ENCODE assay signal across 29 cellular contexts in genomic region chr20:54318892-54319291, GRCh38.
"Had no signal": no experiment of that assay in that cellular context is flagged by ENCODE, and none has a peak within 500 bp of the region (broad histone marks: within the 10 kb centered on the region; RNA-seq: fewer than 3 reads in every experiment).

No MANE protein-coding gene starts in this region.

- H3K27ac ChIP-seq: ascending aorta, breast epithelium, cardiac muscle cell, colonic mucosa, epithelial cell of prostate, esophagus squamous epithelium, gastroesophageal sphincter, heart right ventricle, SK-N-MC, WERI-Rb-1 had no signal

- H3K9me3 Mint-ChIP-seq: activated B cell treated with CpG ODN at 0.5 μM for 24 hours; activated CD4-positive, alpha-beta memory T cell treated with anti-CD3 and anti-CD28 coated beads for 36 hours; activated T-cell treated with anti-CD3 and anti-CD28 coated beads, Interleukin-2, amount 50 U/mL, for 72 hours; brain; T-helper 2 cell treated with Interferon-gamma antibody and Interleukin-4, amounts not matched to agents 5 μg/mL and 100 μg/mL, for 36 hours had no signal

- H3K36me3 Mint-ChIP-seq: activated CD4-positive, alpha-beta memory T cell treated with anti-CD3 and anti-CD28 coated beads for 36 hours; activated naive CD8-positive, alpha-beta T cell; brain had no signal

- H3K27ac Mint-ChIP-seq: activated B cell treated with CpG ODN at 0.5 μM for 24 hours; activated CD4-positive, alpha-beta memory T cell treated with anti-CD3 and anti-CD28 coated beads for 36 hours; activated naive CD8-positive, alpha-beta T cell; activated T-cell treated with anti-CD3 and anti-CD28 coated beads, Interleukin-2, amount 50 U/mL, for 72 hours; brain; T-helper 17 cell; T-helper 2 cell treated with Interferon-gamma antibody and Interleukin-4, amounts not matched to agents 5 μg/mL and 100 μg/mL, for 36 hours had no signal

- H3K9me3 ChIP-seq: ascending aorta, breast epithelium, colonic mucosa, esophagus squamous epithelium, gastroesophageal sphincter had no signal

- H3K27me3 ChIP-seq: ascending aorta, breast epithelium, cardiac muscle cell, colonic mucosa, esophagus squamous epithelium, gastroesophageal sphincter had no signal

- H3K4me1 ChIP-seq: ascending aorta, breast epithelium, colonic mucosa, esophagus squamous epithelium, gastroesophageal sphincter had no signal

- DNase-seq: activated B cell treated with CpG ODN at 0.5 μM for 24 hours; activated CD4-positive, alpha-beta memory T cell treated with anti-CD3 and anti-CD28 coated beads for 36 hours; activated CD4-positive, alpha-beta T cell treated with anti-CD3 and anti-CD28 coated beads for 4 hours; activated CD4-positive, alpha-beta T cell treated with anti-CD3 and anti-CD28 coated beads, Interleukin-2, amount 50 U/mL, for 1 hour; activated CD8-positive, alpha-beta memory T cell treated with anti-CD3 and anti-CD28 coated beads for 24 hours; activated gamma-delta T cell; activated naive CD4-positive, alpha-beta T cell; activated T-cell treated with anti-CD3 and anti-CD28 coated beads, Interleukin-2, amount 50 U/mL, for 72 hours; central memory CD4-positive, alpha-beta T cell; cerebellar nuclear complex; colonic mucosa; effector CD8-positive, alpha-beta T cell; esophagus squamous epithelium; foreskin melanocyte; heart right ventricle; T-helper 1 cell; T-helper 17 cell; T1000; WERI-Rb-1 had no signal

- H3K4me3 Mint-ChIP-seq: activated B cell treated with CpG ODN at 0.5 μM for 24 hours; activated CD4-positive, alpha-beta memory T cell treated with anti-CD3 and anti-CD28 coated beads for 36 hours; activated naive CD8-positive, alpha-beta T cell; activated T-cell treated with anti-CD3 and anti-CD28 coated beads, Interleukin-2, amount 50 U/mL, for 72 hours; brain; T-helper 17 cell; T-helper 2 cell treated with Interferon-gamma antibody and Interleukin-4, amounts not matched to agents 5 μg/mL and 100 μg/mL, for 36 hours had no signal

- H3K4me1 Mint-ChIP-seq: activated B cell treated with CpG ODN at 0.5 μM for 24 hours, T-helper 17 cell had no signal

- H3K4me3 ChIP-seq: ascending aorta, breast epithelium, cardiac muscle cell, colonic mucosa, esophagus squamous epithelium, gastroesophageal sphincter, heart right ventricle, SK-N-MC had no signal

- ATAC-seq: activated CD4-positive, CD25-positive, alpha-beta regulatory T cell treated with anti-CD3 and anti-CD28 coated beads, Interleukin-2, amount 50 U/mL, for 24 hours; activated T-cell treated with anti-CD3 and anti-CD28 coated beads, Interleukin-2, amount 50 U/mL, for 72 hours; gastroesophageal sphincter; heart right ventricle; T-helper 17 cell had no signal

- H3K36me3 ChIP-seq: ascending aorta, breast epithelium, cardiac muscle cell, colonic mucosa, esophagus squamous epithelium, gastroesophageal sphincter, heart right ventricle, WERI-Rb-1 had no signal
